Comparison of ENCODE assay signal across 11 cellular contexts in genomic region chr14:99671230-99672224, GRCh38. TPM values are rescaled to one million over a fixed set of nuclear protein-coding genes. Genes with fewer than 3 reads are reported as not detected.
DNase-seq lines count a peak whose midpoint lies in the region; ATAC-seq and TF ChIP-seq lines count a peak whose summit lies in the region.
"Had no signal": no experiment of that assay in that cellular context is flagged by ENCODE, and none has a peak within 500 bp of the region (broad histone marks: within the 10 kb centered on the region; RNA-seq: fewer than 3 reads in every experiment).

No MANE protein-coding gene starts in this region.

- peak overlapping the region; percentile 55; the same call in 1 of the 2 replicates for H3K27ac Mint-ChIP-seq in WTC11
- H3K27ac Mint-ChIP-seq in nephron progenitor cell: peak overlapping the region; percentile 90
- H3K27ac Mint-ChIP-seq in activated CD8-positive, alpha-beta T cell treated with anti-CD3 and anti-CD28 coated beads for 36 hours: no peak overlapping the region

- H3K4me1 ChIP-seq in A673 (ENCODE audit: insufficient read depth, low read length, poor library complexity, severe bottlenecking) (peaks cover 16% of the 10 kb centered on the region), hepatocyte (ENCODE audit: insufficient read depth) (peaks cover 17% of the 10 kb centered on the region), ovary (ENCODE audit: insufficient read depth) (no peaks in the 10 kb centered on the region)

- H3K9me3 Mint-ChIP-seq in WTC11 (no peaks in the 10 kb centered on the region), nephron progenitor cell (no peaks in the 10 kb centered on the region)
- no peaks in the 10 kb centered on the region for H3K9me3 Mint-ChIP-seq in activated CD8-positive, alpha-beta T cell treated with anti-CD3 and anti-CD28 coated beads for 36 hours
- H3K9me3 Mint-ChIP-seq: activated T-cell treated with anti-CD3 and anti-CD28 coated beads, Interleukin-2, amount 50 U/mL, for 4 hours had no signal

- no peaks in the 10 kb centered on the region for H4K20me1 ChIP-seq in hepatocyte (ENCODE audit: insufficient read depth, poor library complexity, severe bottlenecking)

- no peak overlapping the region for H3K4me3 Mint-ChIP-seq in WTC11
- H3K4me3 Mint-ChIP-seq in nephron progenitor cell: no peak overlapping the region
- no peak overlapping the region for H3K4me3 Mint-ChIP-seq in activated CD8-positive, alpha-beta T cell treated with anti-CD3 and anti-CD28 coated beads for 36 hours
- H3K4me3 Mint-ChIP-seq: activated T-cell treated with anti-CD3 and anti-CD28 coated beads, Interleukin-2, amount 50 U/mL, for 4 hours; naive thymus-derived CD8-positive, alpha-beta T cell had no signal

- peaks cover 42% of the 10 kb centered on the region for H3K4me1 Mint-ChIP-seq in WTC11
- H3K4me1 Mint-ChIP-seq in nephron progenitor cell: peaks cover 54% of the 10 kb centered on the region
- H3K4me1 Mint-ChIP-seq in activated CD8-positive, alpha-beta T cell treated with anti-CD3 and anti-CD28 coated beads for 36 hours (ENCODE audit: low read depth): peaks cover 6% of the 10 kb centered on the region

- peak; percentile 9 for ATAC-seq in WTC11
- ATAC-seq in activated CD8-positive, alpha-beta T cell treated with anti-CD3 and anti-CD28 coated beads for 36 hours: no peak
- ATAC-seq: activated T-cell treated with anti-CD3 and anti-CD28 coated beads, Interleukin-2, amount 50 U/mL, for 4 hours; naive thymus-derived CD8-positive, alpha-beta T cell had no signal

- no peaks in the 10 kb centered on the region for H3K36me3 ChIP-seq in A673 (ENCODE audit: insufficient read depth, low read length, poor library complexity, severe bottlenecking)
- H3K36me3 ChIP-seq in hepatocyte (replicated peaks; ENCODE audit: insufficient read depth, low read depth): no peaks in the 10 kb centered on the region
- no peaks in the 10 kb centered on the region for H3K36me3 ChIP-seq in ovary

- TF ChIP-seq CTCF in A673 (conservative IDR thresholded peaks at IDR 0.05; ENCODE audit: low read depth, low read length) (no peak), WTC11 (IDR thresholded peaks at IDR 0.05) (no peak), hepatocyte (IDR thresholded peaks at IDR 0.05; ENCODE audit: poor library complexity) (no peak), nephron progenitor cell (IDR thresholded peaks at IDR 0.05) (no peak), ovary (IDR thresholded peaks at IDR 0.05) (no peak)
- TF ChIP-seq CTCF in activated CD8-positive, alpha-beta T cell treated with anti-CD3 and anti-CD28 coated beads for 36 hours (IDR thresholded peaks at IDR 0.05): no peak

- H3K27me3 ChIP-seq in A673 (replicated peaks; ENCODE audit: insufficient read depth, low read depth, low read length, poor library complexity) (no peaks in the 10 kb centered on the region), hepatocyte (no peaks in the 10 kb centered on the region), ovary (no peaks in the 10 kb centered on the region)

- DNase-seq in A673 (ENCODE audit: low spot score) (no peak), WTC11 (ENCODE audit: low spot score) (no peak), hepatocyte (ENCODE audit: low spot score) (peak; percentile 57), nephron progenitor cell (no peak), iPS-NIHi11 (ENCODE audit: low spot score) (no peak), ovary (no peak), NCI-H446 (lab: John Stamatoyannopoulos, UW) (no peak)
- DNase-seq in activated CD8-positive, alpha-beta T cell treated with anti-CD3 and anti-CD28 coated beads for 36 hours: no peak
- DNase-seq: activated T-cell treated with anti-CD3 and anti-CD28 coated beads, Interleukin-2, amount 50 U/mL, for 4 hours; SW 1271 had no signal

- H3K4me2 ChIP-seq in hepatocyte: peak overlapping the region; percentile 2

- H3K79me2 ChIP-seq in hepatocyte: no peaks in the 10 kb centered on the region

- H3K27me3 Mint-ChIP-seq in WTC11 (ENCODE audit: low read depth): peaks cover 3% of the 10 kb centered on the region; the same call in 1 of the 2 replicates
- peaks cover 7% of the 10 kb centered on the region for H3K27me3 Mint-ChIP-seq in nephron progenitor cell (ENCODE audit: low read depth, poor library complexity)
- H3K27me3 Mint-ChIP-seq in activated CD8-positive, alpha-beta T cell treated with anti-CD3 and anti-CD28 coated beads for 36 hours: peaks cover 6% of the 10 kb centered on the region

- POLR2A ChIA-PET in A673 (lab: Charles Lee; ENCODE audit: low non-redundant PET): no interaction called here
- POLR2A ChIA-PET in WTC11 (lab: Charles Lee): no interaction called here
- POLR2A ChIA-PET in activated CD8-positive, alpha-beta T cell treated with anti-CD3 and anti-CD28 coated beads for 36 hours (lab: Charles Lee): no interaction called here

- H2AFZ ChIP-seq in hepatocyte: no peak overlapping the region

- no peaks in the 10 kb centered on the region for H3K9me3 ChIP-seq in A673 (ENCODE audit: low read depth, low read length, poor library complexity, severe bottlenecking)
- no peaks in the 10 kb centered on the region for H3K9me3 ChIP-seq in hepatocyte (ENCODE audit: low read depth)
- H3K9me3 ChIP-seq in ovary: no peaks in the 10 kb centered on the region

- no peak for TF ChIP-seq POLR2A in ovary (IDR thresholded peaks at IDR 0.05)

- H3K9me2 ChIP-seq in hepatocyte (replicated peaks; ENCODE audit: insufficient read depth): no peaks in the 10 kb centered on the region

- peak overlapping the region; percentile 10 for H3K27ac ChIP-seq in A673 (ENCODE audit: low read depth, low read length, poor library complexity, severe bottlenecking)
- peak overlapping the region; percentile 35 for H3K27ac ChIP-seq in hepatocyte
- no peak overlapping the region for H3K27ac ChIP-seq in ovary

- H3K4me3 ChIP-seq in A673 (ENCODE audit: low read depth, low read length, poor library complexity, severe bottlenecking) (no peak overlapping the region), hepatocyte (no peak overlapping the region), ovary (no peak overlapping the region)

- BruUV-seq in A673 (replicated peaks; lab: Mats Ljungman, UMichigan): no TSS peak

- WGBS in hepatocyte (ENCODE audit: low lambda C conversion rate, missing lambda C conversion rate): 65% methylated on average over 20 of the region's 20 CpGs
- WGBS in ovary, 3 donors: 77 to 83% (median 82%) methylated on average over 20 of the region's 20 CpGs

- CTCF ChIA-PET in A673 (lab: Charles Lee): no interaction called here
- CTCF ChIA-PET in WTC11 (lab: Charles Lee): no interaction called here
- CTCF ChIA-PET in activated CD8-positive, alpha-beta T cell treated with anti-CD3 and anti-CD28 coated beads for 36 hours (lab: Charles Lee): no interaction called here

- intact Hi-C loops in A673 (cut with micrococcal nuclease; ENCODE audit: unreplicated experiment) (no loop called here), ovary (cut with DNase I) (no loop called here)
- intact Hi-C loops in activated CD8-positive, alpha-beta T cell treated with anti-CD3 and anti-CD28 coated beads for 36 hours (cut with micrococcal nuclease): no loop called here

- TF ChIP-seq EP300 in ovary (IDR thresholded peaks at IDR 0.05): no peak

- H3K36me3 Mint-ChIP-seq in WTC11 (no peaks in the 10 kb centered on the region), nephron progenitor cell (ENCODE audit: low read depth) (no peaks in the 10 kb centered on the region)
- H3K36me3 Mint-ChIP-seq in activated CD8-positive, alpha-beta T cell treated with anti-CD3 and anti-CD28 coated beads for 36 hours (ENCODE audit: low read depth): no peaks in the 10 kb centered on the region
- H3K36me3 Mint-ChIP-seq: naive thymus-derived CD8-positive, alpha-beta T cell had no signal

TF ChIP-seq in WTC11, 78 proteins besides CTCF, POLR2A, EP300 and RAD21:
- no peak for TF ChIP-seq ZBTB43 (CRISPR knock-in tag; IDR thresholded peaks at IDR 0.05)
- TF ChIP-seq USF2 (CRISPR knock-in tag; IDR thresholded peaks at IDR 0.05): peak; percentile 55; the same call in 1 of the 2 replicates

RNA-seq across cellular contexts. Expression of gene CYP46A1, which starts 12.6 kb away (rescaled TPM):
- 0.37 TPM in 1 of 2 replicates, not detected in the other for total RNA-seq in A673 (2021)
- 0.57 to 0.77 TPM (median 0.73 TPM) in 3 replicates for total RNA-seq in WTC11 (2021)
- total RNA-seq in hepatocyte: 0.12 and 0.47 TPM in 2 replicates
- 1.7 and 2.3 TPM in 2 replicates for polyA plus RNA-seq in hepatocyte
- total RNA-seq in ovary: 1 to 10 TPM in 5 of 7 donors, under 1 TPM in 2; 0.48 to 4.9 (median 1.9) TPM
- 1 to 10 TPM; 1.2 TPM for polyA plus RNA-seq in ovary
- under 1 TPM; 0.16 to 0.20 TPM for total RNA-seq in activated CD8-positive, alpha-beta T cell treated with anti-CD3 and anti-CD28 coated beads for 36 hours

RNA-seq across cellular contexts. Expression of gene HHIPL1, which starts 26.6 kb away (rescaled TPM):
- total RNA-seq in A673 (2021) (0.06 and 0.15 TPM in 2 replicates), WTC11 (2021) (1.2 to 2.0 TPM (median 1.5 TPM) in 3 replicates), hepatocyte (0.64 and 0.83 TPM in 2 replicates), ovary (1 to 10 TPM in 6 of 7 donors, under 1 TPM in 1; 0.48 to 3.8 (median 2.4) TPM)
- polyA plus RNA-seq in hepatocyte (0.88 and 1.4 TPM in 2 replicates), ovary (1 to 10 TPM in 1 of 2 donors, under 1 TPM in 1; 0.82 to 1.2 TPM)
- under 1 TPM; 0.05 to 0.07 TPM for total RNA-seq in activated CD8-positive, alpha-beta T cell treated with anti-CD3 and anti-CD28 coated beads for 36 hours
- total RNA-seq: activated T-cell treated with anti-CD3 and anti-CD28 coated beads, Interleukin-2, amount 50 U/mL, for 4 hours had no signal
- polyA plus RNA-seq: naive thymus-derived CD8-positive, alpha-beta T cell had no signal

Comparison
In these comparisons a context has a peak if more than half of its experiments do, and no peak if none do; other contexts are left out.
1. H3K27ac ChIP-seq: peak in A673 (single experiment) and hepatocyte (single experiment); none in ovary (0 of 2).